ENCODE assay signal across 19 cellular contexts in genomic region chr11:19646308-19646707, GRCh38.
"Had no signal": no experiment of that assay in that cellular context is flagged by ENCODE, and none has a peak within 500 bp of the region (broad histone marks: within the 10 kb centered on the region; RNA-seq: fewer than 3 reads in every experiment).

No MANE protein-coding gene starts in this region.

- H3K9me3 Mint-ChIP-seq: activated naive CD8-positive, alpha-beta T cell treated with anti-CD3 and anti-CD28 coated beads, Interleukin-2, amount 10 ng/mL, durations not matched to agents 7 days and 5 days; activated T-helper 1 cell treated with anti-CD3 and anti-CD28 coated beads, Interleukin-12 subunit alpha, Interleukin-12 subunit beta, Interleukin-2, Interleukin-4 antibody, amounts not matched to agents 30 ng/mL and 10 ng/mL and 1 ng/mL, durations not matched to agents 14 hours and 24 hours and 36 hours; dendritic cell treated with granulocyte-macrophage colony-stimulating factor and Interleukin-4, amounts not matched to agents 40 ng/mL and 50 ng/mL, for 4 days; neural crest cell; stimulated activated naive CD8-positive, alpha-beta T cell treated with anti-CD3 and anti-CD28 coated beads, Interleukin-15, amount 100 ng/mL, for 72 hours; T-helper 2 cell treated with Interferon-gamma antibody and Interleukin-4, amounts not matched to agents 5 μg/mL and 100 μg/mL, for 36 hours had no signal

- H3K4me1 Mint-ChIP-seq: activated naive CD8-positive, alpha-beta T cell treated with anti-CD3 and anti-CD28 coated beads, Interleukin-2, amount 10 ng/mL, durations not matched to agents 7 days and 5 days; stimulated activated naive CD8-positive, alpha-beta T cell treated with anti-CD3 and anti-CD28 coated beads, Interleukin-15, amount 100 ng/mL, for 72 hours had no signal

- H3K4me3 ChIP-seq: lung, psoas muscle, spleen, upper lobe of right lung had no signal

- H3K9me3 ChIP-seq: psoas muscle, spleen, upper lobe of right lung had no signal

- H3K27me3 ChIP-seq: spleen, upper lobe of right lung had no signal

- H3K36me3 Mint-ChIP-seq: activated naive CD8-positive, alpha-beta T cell treated with anti-CD3 and anti-CD28 coated beads, Interleukin-2, amount 10 ng/mL, durations not matched to agents 7 days and 5 days had no signal

- H3K27ac Mint-ChIP-seq: activated naive CD8-positive, alpha-beta T cell treated with anti-CD3 and anti-CD28 coated beads, Interleukin-2, amount 10 ng/mL, durations not matched to agents 7 days and 5 days; activated T-helper 1 cell treated with anti-CD3 and anti-CD28 coated beads, Interleukin-12 subunit alpha, Interleukin-12 subunit beta, Interleukin-2, Interleukin-4 antibody, amounts not matched to agents 30 ng/mL and 10 ng/mL and 1 ng/mL, durations not matched to agents 14 hours and 24 hours and 36 hours; dendritic cell treated with granulocyte-macrophage colony-stimulating factor and Interleukin-4, amounts not matched to agents 40 ng/mL and 50 ng/mL, for 4 days; T-helper 2 cell treated with Interferon-gamma antibody and Interleukin-4, amounts not matched to agents 5 μg/mL and 100 μg/mL, for 36 hours had no signal

- ATAC-seq: activated CD4-positive, CD25-positive, alpha-beta regulatory T cell treated with anti-CD3 and anti-CD28 coated beads, Interleukin-2, amount 50 U/mL, for 24 hours had no signal

- H3K36me3 ChIP-seq: spleen, upper lobe of right lung had no signal

- H3K4me3 Mint-ChIP-seq: activated naive CD8-positive, alpha-beta T cell treated with anti-CD3 and anti-CD28 coated beads, Interleukin-2, amount 10 ng/mL, durations not matched to agents 7 days and 5 days; activated T-helper 1 cell treated with anti-CD3 and anti-CD28 coated beads, Interleukin-12 subunit alpha, Interleukin-12 subunit beta, Interleukin-2, Interleukin-4 antibody, amounts not matched to agents 30 ng/mL and 10 ng/mL and 1 ng/mL, durations not matched to agents 14 hours and 24 hours and 36 hours; dendritic cell treated with granulocyte-macrophage colony-stimulating factor and Interleukin-4, amounts not matched to agents 40 ng/mL and 50 ng/mL, for 4 days; neural crest cell; stimulated activated naive CD8-positive, alpha-beta T cell treated with anti-CD3 and anti-CD28 coated beads, Interleukin-15, amount 100 ng/mL, for 72 hours; T-helper 2 cell treated with Interferon-gamma antibody and Interleukin-4, amounts not matched to agents 5 μg/mL and 100 μg/mL, for 36 hours had no signal

- H3K27ac ChIP-seq: epithelial cell of prostate, psoas muscle, spleen, upper lobe of right lung had no signal

- DNase-seq: activated CD4-positive, alpha-beta T cell treated with anti-CD3 and anti-CD28 coated beads, Interleukin-2, amount 50 U/mL, for 1 hour; activated CD8-positive, alpha-beta memory T cell treated with anti-CD3 and anti-CD28 coated beads for 24 hours; activated naive CD8-positive, alpha-beta T cell treated with anti-CD3 and anti-CD28 coated beads, Interleukin-2, amount 10 ng/mL, durations not matched to agents 7 days and 5 days; cerebellar nuclear complex; effector memory CD4-positive, alpha-beta T cell; hypothalamus; midbrain; spleen; stimulated activated naive CD8-positive, alpha-beta T cell treated with anti-CD3 and anti-CD28 coated beads, Interleukin-15, amount 100 ng/mL, for 72 hours; SW 1271; upper lobe of right lung had no signal

- H3K4me1 ChIP-seq: psoas muscle, spleen had no signal
